Comparison of ENCODE assay signal across 1 cellular context in genomic region chr6:33633462-33634158, GRCh38.
TF ChIP-seq lines count a peak whose summit lies in the region.

No MANE protein-coding gene starts in this region.

TF ChIP-seq in K562, 482 proteins besides CTCF, POLR2A, EP300 and RAD21 (continued from another document and continues in another):
- no peak for TF ChIP-seq ZNF518B (CRISPR knock-in tag; IDR thresholded peaks at IDR 0.05)
- TF ChIP-seq SNRNP70 (optimal IDR thresholded peaks at IDR 0.05; ENCODE audit: low read depth, low read length): no peak
- peak; percentile 19; the same call in 1 of the 2 replicates for TF ChIP-seq CREB1 (IDR thresholded peaks at IDR 0.05)
- TF ChIP-seq CREB1 (CRISPR knock-in tag; IDR thresholded peaks at IDR 0.05): no peak
- no peak for TF ChIP-seq ZBTB1 (CRISPR knock-in tag; IDR thresholded peaks at IDR 0.05; ENCODE audit: borderline replicate concordance, low read depth)
- no peak for TF ChIP-seq BRF1 (IDR thresholded peaks at IDR 0.05; ENCODE audit: borderline replicate concordance, extremely low read depth, insufficient read length)
- TF ChIP-seq GABPB1 (CRISPR knock-in tag; IDR thresholded peaks at IDR 0.05): no peak
- TF ChIP-seq TRIM28 (IDR thresholded peaks at IDR 0.05): no peak
- no peak for TF ChIP-seq GABPB2 (CRISPR knock-in tag; conservative IDR thresholded peaks at IDR 0.05)
- no peak for TF ChIP-seq PREB (CRISPR knock-in tag; IDR thresholded peaks at IDR 0.05)
- no peak for TF ChIP-seq ZBTB49 (CRISPR knock-in tag; IDR thresholded peaks at IDR 0.05; ENCODE audit: borderline replicate concordance)
- no peak for TF ChIP-seq CHD1 (IDR thresholded peaks at IDR 0.05; ENCODE audit: low read length)
- TF ChIP-seq SAP30 (IDR thresholded peaks at IDR 0.05; ENCODE audit: borderline replicate concordance, insufficient read depth, low read depth, low read length, poor library complexity, severe bottlenecking): no peak
- TF ChIP-seq SRSF1 (IDR thresholded peaks at IDR 0.05; ENCODE audit: low read depth, low read length): no peak
- TF ChIP-seq CBX5 (IDR thresholded peaks at IDR 0.05; ENCODE audit: borderline replicate concordance, low read depth): no peak
- no peak for TF ChIP-seq ERF (CRISPR knock-in tag; IDR thresholded peaks at IDR 0.05)
- TF ChIP-seq STAT6 (CRISPR knock-in tag; IDR thresholded peaks at IDR 0.05): no peak
- no peak for TF ChIP-seq CEBPZ (IDR thresholded peaks at IDR 0.05; ENCODE audit: borderline replicate concordance, low read depth, low read length)
- TF ChIP-seq NBN (IDR thresholded peaks at IDR 0.05; ENCODE audit: low read depth): no peak
- no peak for TF ChIP-seq NFATC3 (IDR thresholded peaks at IDR 0.05)
- TF ChIP-seq ZNF507 (tag; conservative IDR thresholded peaks at IDR 0.05): no peak
- TF ChIP-seq NFIC (IDR thresholded peaks at IDR 0.05): no peak
- TF ChIP-seq ZNF696 (CRISPR knock-in tag; conservative IDR thresholded peaks at IDR 0.05): no peak
- no peak for TF ChIP-seq RBFOX2 (IDR thresholded peaks at IDR 0.05; ENCODE audit: low read depth, low read length)
- no peak for TF ChIP-seq ZNF282 (CRISPR knock-in tag; IDR thresholded peaks at IDR 0.05)
- no peak for TF ChIP-seq MTA2 (IDR thresholded peaks at IDR 0.05; ENCODE audit: low read depth)
- TF ChIP-seq PURB (CRISPR knock-in tag; IDR thresholded peaks at IDR 0.05; ENCODE audit: low read depth): no peak
- no peak for TF ChIP-seq ETS1 (conservative IDR thresholded peaks at IDR 0.05; ENCODE audit: control insufficient read depth, low read depth, low read length)
- no peak for TF ChIP-seq ZBTB8A (IDR thresholded peaks at IDR 0.05; ENCODE audit: partially characterized antibody)
- TF ChIP-seq ZBTB9 (CRISPR knock-in tag; IDR thresholded peaks at IDR 0.05): no peak
- TF ChIP-seq CBX3 (IDR thresholded peaks at IDR 0.05; ENCODE audit: borderline replicate concordance in 1 of 2, low read length in 2 of 2): no peak
- no peak for TF ChIP-seq FOXO4 (CRISPR knock-in tag; IDR thresholded peaks at IDR 0.05)
- TF ChIP-seq U2AF2 (optimal IDR thresholded peaks at IDR 0.05; ENCODE audit: low read depth, low read length): no peak
- TF ChIP-seq TCF7 (IDR thresholded peaks at IDR 0.05; ENCODE audit: borderline replicate concordance): no peak
- TF ChIP-seq RBBP5 (IDR thresholded peaks at IDR 0.05; ENCODE audit: borderline replicate concordance, insufficient read depth, low read length, poor library complexity, severe bottlenecking): peak; percentile 23
- TF ChIP-seq ARID2 (IDR thresholded peaks at IDR 0.05): no peak
- TF ChIP-seq GTF2B (IDR thresholded peaks at IDR 0.05; ENCODE audit: extremely low read depth, insufficient read length): no peak
- TF ChIP-seq NRF1 (conservative IDR thresholded peaks at IDR 0.05 in 1 of 2, IDR thresholded peaks at IDR 0.05 in 1 of 2): no peak
- no peak for TF ChIP-seq PKNOX1 (IDR thresholded peaks at IDR 0.05)
- no peak for TF ChIP-seq MECOM (CRISPR knock-in tag; IDR thresholded peaks at IDR 0.05)
- TF ChIP-seq PML (IDR thresholded peaks at IDR 0.05; ENCODE audit: low read length): no peak
- no peak for TF ChIP-seq STAT5B (CRISPR knock-in tag; IDR thresholded peaks at IDR 0.05)
- no peak for TF ChIP-seq ZNF184 (CRISPR knock-in tag; IDR thresholded peaks at IDR 0.05)
- no peak for TF ChIP-seq ZNF133 (CRISPR knock-in tag; IDR thresholded peaks at IDR 0.05)
- TF ChIP-seq PHB (CRISPR knock-in tag; IDR thresholded peaks at IDR 0.05): no peak
- no peak for TF ChIP-seq LCOR (CRISPR knock-in tag; IDR thresholded peaks at IDR 0.05)
- no peak for TF ChIP-seq NCOA6 (IDR thresholded peaks at IDR 0.05)
- no peak for TF ChIP-seq KLF16 (IDR thresholded peaks at IDR 0.05)
- no peak for TF ChIP-seq KLF1 (tag; IDR thresholded peaks at IDR 0.05)
- TF ChIP-seq GABPA (tag; conservative IDR thresholded peaks at IDR 0.05; ENCODE audit: low read depth): no peak
- no peak for TF ChIP-seq SUPT5H (IDR thresholded peaks at IDR 0.05)
- TF ChIP-seq SMAD4 (CRISPR knock-in tag; conservative IDR thresholded peaks at IDR 0.05): 0 out of 2 replicates have a peak, but pooled peaks have one; percentile 45
